Comparison of ENCODE assay signal across 11 cellular contexts in the genomic region with DNA sequence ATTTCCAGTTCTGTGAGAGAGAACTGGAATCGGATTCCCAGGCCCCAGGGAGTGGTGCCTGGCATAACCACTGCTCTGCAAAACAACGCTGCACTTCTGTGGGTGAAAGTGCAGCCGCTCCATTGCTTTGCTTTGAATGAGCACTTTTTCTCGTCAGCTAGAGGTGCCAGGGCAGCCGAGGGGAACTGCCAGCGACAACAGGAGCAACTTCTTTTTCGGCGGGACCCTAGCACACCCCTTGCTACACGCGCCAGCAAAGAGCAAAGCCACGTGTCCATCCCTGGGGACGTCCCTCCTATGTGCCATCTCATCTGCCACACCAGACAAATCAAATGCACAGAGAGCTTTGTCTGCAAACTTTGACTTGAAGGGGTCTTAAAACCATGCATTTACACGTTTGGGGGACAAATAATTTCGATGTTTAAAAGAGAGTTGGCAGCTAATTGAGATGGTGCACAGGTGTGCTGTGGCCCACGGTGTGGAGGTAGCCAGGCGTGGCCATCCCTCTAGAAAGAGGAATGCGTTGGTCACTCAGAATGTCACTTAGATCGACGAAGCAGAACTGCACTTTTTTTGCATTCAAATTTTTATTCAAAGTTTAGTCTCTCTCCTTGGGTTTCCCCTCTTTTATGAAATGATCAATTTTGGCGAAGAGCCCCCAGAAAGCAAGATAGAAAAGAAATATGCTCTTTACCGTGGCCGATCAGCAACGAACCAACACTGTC.
DNase-seq lines count a peak whose midpoint lies in the region; ATAC-seq and TF ChIP-seq lines count a peak whose summit lies in the region.
"Had no signal": no experiment of that assay in that cellular context is flagged by ENCODE, and none has a peak within 500 bp of the region (broad histone marks: within the 10 kb centered on the region; RNA-seq: fewer than 3 reads in every experiment).

No MANE protein-coding gene starts in this region.

- H3K4me3 ChIP-seq in transverse colon = no peak overlapping the region
- no peak overlapping the region for H3K4me3 ChIP-seq in sigmoid colon
- H3K4me3 ChIP-seq: SK-N-MC had no signal

- H3K27ac Mint-ChIP-seq in T-helper 17 cell = peak overlapping the region; percentile 56

- TF ChIP-seq EP300 in transverse colon (IDR thresholded peaks at IDR 0.05; ENCODE audit: low read depth) = no peak
- no peak for TF ChIP-seq EP300 in sigmoid colon (IDR thresholded peaks at IDR 0.05)

- H3K4me3 Mint-ChIP-seq in T-helper 17 cell = no peak overlapping the region

- intact Hi-C loops in transverse colon (cut with DNase I; ENCODE audit: low total_unique reads) = loop anchor here (5.0 kb wide), 1 partner anchor 179 kb away; no protein-coding TSS in a partner anchor
- intact Hi-C loops in Right ventricle myocardium inferior (cut with DNase I) = no loop called here
- intact Hi-C loops in sigmoid colon (cut with DNase I) = loop anchor here (5.0 kb wide), 2 partner anchors 59 to 109 kb away; no protein-coding TSS in a partner anchor

- DNase-seq in T-helper 17 cell (no peak), transverse colon (no peak), Right ventricle myocardium inferior (ENCODE audit: missing footprints) (no peak), sigmoid colon (no peak), T-helper 2 cell (no peak)
- DNase-seq: activated gamma-delta T cell had no signal

- H3K36me3 ChIP-seq in transverse colon (no peaks in the 10 kb centered on the region), sigmoid colon (no peaks in the 10 kb centered on the region)
- H3K36me3 ChIP-seq: neutrophil had no signal

- WGBS in transverse colon (ENCODE audit: low coverage in 1 of 2), 2 donors = 73 to 76% methylated on average over 18 to 23 of the region's 23 CpGs
- WGBS in sigmoid colon, 2 donors = 81 to 82% methylated on average over 23 of the region's 23 CpGs

- in situ Hi-C loops in transverse colon (cut with MboI; ENCODE audit: low pct_ligation_motif_present in 1 of 4, low pct_unique_long_range_greater_than_20kb in 1 of 4, low sequenced_read_pairs in 3 of 4) = loop anchor here in 3 of 4 donors (10.0 to 25.0 kb wide), 5 partner anchors 56 to 681 kb away; partner anchors contain the start of gene ZNF236 (in 1 of the 3)

- H3K36me3 Mint-ChIP-seq in T-helper 17 cell (ENCODE audit: low read depth) = no peaks in the 10 kb centered on the region

- H3K9me3 ChIP-seq in T-helper 17 cell (ENCODE audit: control insufficient read depth, low read length, poor library complexity, severe bottlenecking) = peaks cover 2% of the 10 kb centered on the region
- no peaks in the 10 kb centered on the region for H3K9me3 ChIP-seq in transverse colon
- H3K9me3 ChIP-seq in sigmoid colon = no peaks in the 10 kb centered on the region
- H3K9me3 ChIP-seq: neutrophil had no signal

- no peak for TF ChIP-seq CTCF in transverse colon (IDR thresholded peaks at IDR 0.05)
- TF ChIP-seq CTCF in sigmoid colon (IDR thresholded peaks at IDR 0.05) = no peak

- H3K27ac ChIP-seq in transverse colon (peak overlapping the region in 3 of 4 donors; percentile 66 to 74 (median 66)), sigmoid colon (no peak overlapping the region)
- H3K27ac ChIP-seq: HL-60, neutrophil, SK-N-MC had no signal

- H3K4me1 ChIP-seq in transverse colon = peaks cover 5 to 32% (median 21%) of the 10 kb centered on the region in 4 donors
- peaks cover 0 to 6% (median 3%) of the 10 kb centered on the region in 4 donors for H3K4me1 ChIP-seq in sigmoid colon

- H3K27me3 ChIP-seq in transverse colon (no peaks in the 10 kb centered on the region), sigmoid colon (no peaks in the 10 kb centered on the region)
- H3K27me3 ChIP-seq: neutrophil had no signal

- TF ChIP-seq POLR2A in transverse colon (IDR thresholded peaks at IDR 0.05) (no peak), sigmoid colon (IDR thresholded peaks at IDR 0.05) (no peak)

- no peaks in the 10 kb centered on the region for H3K27me3 Mint-ChIP-seq in T-helper 17 cell

- peaks cover 7% of the 10 kb centered on the region for H3K4me1 Mint-ChIP-seq in T-helper 17 cell

- ATAC-seq in GM19397 (IDR thresholded peaks at IDR 0.05; ENCODE audit: unreplicated experiment) = peak; percentile 42
- ATAC-seq in HG02943 (IDR thresholded peaks at IDR 0.05; ENCODE audit: low read depth, unreplicated experiment) = peak; percentile 38
- no peak for ATAC-seq in T-helper 17 cell
- no peak for ATAC-seq in Right ventricle myocardium inferior

Comparison
In these comparisons a context has a peak if more than half of its experiments do, and no peak if none do; other contexts are left out.
1. ATAC-seq: peak in GM19397 (single experiment) and HG02943 (single experiment); none in T-helper 17 cell (single experiment) and Right ventricle myocardium inferior (single experiment).
2. H3K27ac ChIP-seq: peak in transverse colon (3 of 4); none in sigmoid colon (0 of 4).